In the genomic region with DNA sequence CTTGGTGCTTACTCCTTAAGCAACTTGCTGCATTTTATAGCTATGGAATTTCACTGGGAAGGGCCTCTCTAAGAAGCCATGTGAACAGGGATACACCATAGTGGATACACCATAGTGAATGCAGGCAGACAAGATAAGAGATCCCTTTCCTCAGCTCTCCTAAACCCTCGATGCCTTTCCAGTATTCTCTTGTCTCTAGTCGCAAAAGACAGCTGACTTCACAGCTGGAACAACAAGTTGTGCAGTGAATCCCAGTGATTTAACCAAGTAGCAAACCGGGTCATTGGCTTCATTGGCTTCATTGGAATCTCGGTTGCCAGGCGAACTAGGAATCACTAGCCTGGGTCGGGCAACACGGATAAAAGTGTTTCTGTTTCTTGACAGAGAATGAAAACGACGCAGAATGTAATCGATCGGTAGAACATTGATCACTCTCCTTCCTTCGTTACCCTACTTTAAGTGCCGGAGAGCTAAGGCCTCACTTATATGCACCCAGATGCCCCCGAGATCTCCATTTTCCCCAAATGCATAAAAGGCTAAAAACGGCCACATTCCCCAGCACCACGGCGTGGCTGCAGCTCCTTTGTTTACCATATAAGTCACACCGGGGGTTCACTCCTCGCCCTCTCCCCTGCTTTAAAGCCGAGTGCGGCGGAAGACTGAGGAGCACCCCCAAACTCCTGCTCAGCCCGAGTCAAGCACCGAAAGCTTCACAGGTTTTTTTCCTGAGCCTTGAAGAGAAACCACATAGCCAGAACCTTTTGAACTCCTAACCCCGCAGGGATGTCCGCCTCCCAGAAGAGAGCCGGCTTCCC, we compare ENCODE assay signal across 8 cellular contexts. TPM values are rescaled to one million over a fixed set of nuclear protein-coding genes. Genes with fewer than 3 reads are reported as not detected.
DNase-seq lines count a peak whose midpoint lies in the region; ATAC-seq, FAIRE-seq and TF ChIP-seq lines count a peak whose summit lies in the region.
"Had no signal": no experiment of that assay in that cellular context is flagged by ENCODE, and none has a peak within 500 bp of the region (broad histone marks: within the 10 kb centered on the region; RNA-seq: fewer than 3 reads in every experiment).

No MANE protein-coding gene starts in this region.

- 16% methylated on average over 23 of the region's 27 CpGs for WGBS in HepG2 (ENCODE audit: low lambda C conversion rate)

- TF ChIP-seq CTCF in HepG2 (CRISPR knock-in tag; IDR thresholded peaks at IDR 0.05): no peak

- CTCF ChIA-PET in HepG2 (lab: Yijun Ruan, JAX; ENCODE audit: low intra/inter-chr PET ratio, low total read pairs): no interaction called here

- POLR2A ChIA-PET in HepG2 (lab: Yijun Ruan, JAX): no interaction called here

- H2AFZ ChIP-seq in HepG2 (ENCODE audit: low read length): no peak overlapping the region

- in situ Hi-C loops in HepG2 (cut with HindIII; ENCODE audit: extremely low pct_ligation_motif_present, low pct_unique_long_range_greater_than_20kb): no loop called here

- no peaks in the 10 kb centered on the region for H3K79me2 ChIP-seq in HepG2 (ENCODE audit: insufficient read depth, low read length)

- intact Hi-C loops in HepG2 (cut with micrococcal nuclease; ENCODE audit: unreplicated experiment): no loop called here

- H3K4me1 ChIP-seq in HepG2 (ENCODE audit: insufficient read depth, low read length) (no peaks in the 10 kb centered on the region), subcutaneous abdominal adipose tissue (ENCODE audit: control insufficient read depth in 5 of 5, insufficient read depth in 5 of 5, low read length in 5 of 5) (peaks cover 0 to 19% (median 17%) of the 10 kb centered on the region in 5 donors)

- no peaks in the 10 kb centered on the region for H4K20me1 ChIP-seq in HepG2 (ENCODE audit: insufficient read depth, low read length)

- H3K9ac ChIP-seq in HepG2 (ENCODE audit: insufficient read depth, low read depth, low read length) (no peak overlapping the region), subcutaneous abdominal adipose tissue (ENCODE audit: low read length in 5 of 5) (no peak overlapping the region)

- FAIRE-seq in HepG2 (lab: Jason Lieb, UNC): no peak

- H3K4me3 ChIP-seq in MG63: peak overlapping the region; percentile 56
- no peak overlapping the region for H3K4me3 ChIP-seq in HepG2 (replicated peaks in 1 of 3; ENCODE audit: insufficient read depth in 1 of 3, low read depth in 2 of 3, low read length in 3 of 3)
- H3K4me3 ChIP-seq in subcutaneous abdominal adipose tissue (ENCODE audit: low read depth in 1 of 5, low read length in 5 of 5): peak overlapping the region; percentile 38 to 66 (median 59)

- no peak for TF ChIP-seq RAD21 in HepG2 (CRISPR knock-in tag; IDR thresholded peaks at IDR 0.05)

- DNase-seq in MG63: peak; percentile 7
- no peak for DNase-seq in HepG2 (ENCODE audit: low spot score)
- no peak for DNase-seq in NCI-H187 (lab: John Stamatoyannopoulos, UW)
- no peak for DNase-seq in MV-4-11 (lab: John Stamatoyannopoulos, UW)
- DNase-seq: NCI-H524 treated with DMSO at 0.1 percent for 48 hours had no signal

- H3K27me3 ChIP-seq in MG63: no peaks in the 10 kb centered on the region
- H3K27me3 ChIP-seq in HepG2 (ENCODE audit: control insufficient read depth in 1 of 2, insufficient read depth in 2 of 2, low read length in 2 of 2): peaks cover 0 to 23% of the 10 kb centered on the region in 2 experiments; a peak in 2 of 5 replicates
- H3K27me3 ChIP-seq in subcutaneous abdominal adipose tissue (ENCODE audit: control insufficient read depth in 5 of 5, insufficient read depth in 4 of 5, low read length in 5 of 5): peaks cover 15 to 21% (median 17%) of the 10 kb centered on the region in 5 donors

- H3K27ac ChIP-seq in cingulate gyrus (ENCODE audit: low read depth, low read length) (peak overlapping the region; percentile 13), HepG2 (ENCODE audit: extremely low read length, insufficient read depth, low read length) (no peak overlapping the region), subcutaneous abdominal adipose tissue (ENCODE audit: low read depth, low read length) (peak overlapping the region; percentile 20)

- H3K36me3 ChIP-seq in MG63 (no peaks in the 10 kb centered on the region), HepG2 (replicated peaks in 1 of 2; ENCODE audit: control insufficient read depth in 1 of 2, insufficient read depth in 2 of 2, low read length in 2 of 2) (no peaks in the 10 kb centered on the region), subcutaneous abdominal adipose tissue (ENCODE audit: control insufficient read depth in 5 of 5, insufficient read depth in 5 of 5, low read length in 5 of 5) (no peaks in the 10 kb centered on the region)

- no TSS peak for BruUV-seq in HepG2 (replicated peaks; lab: Mats Ljungman, UMichigan)

- TF ChIP-seq POLR2A in HepG2 (IDR thresholded peaks at IDR 0.05; ENCODE audit: insufficient read depth in 1 of 2, low read depth in 2 of 2, low read length in 2 of 2): no peak

- TF ChIP-seq EP300 in HepG2 (IDR thresholded peaks at IDR 0.05; ENCODE audit: low read depth in 2 of 2, low read length in 2 of 2) (no peak), HepG2 (CRISPR knock-in tag; IDR thresholded peaks at IDR 0.05; ENCODE audit: borderline replicate concordance) (no peak)

- H3K9me3 ChIP-seq in MG63: no peaks in the 10 kb centered on the region
- H3K9me3 ChIP-seq in HepG2 (ENCODE audit: low read length): no peaks in the 10 kb centered on the region
- H3K9me3 ChIP-seq in subcutaneous abdominal adipose tissue (ENCODE audit: control insufficient read depth in 5 of 5, low read length in 5 of 5): no peaks in the 10 kb centered on the region

- ATAC-seq in HepG2: peak; percentile 22; the same call in 1 of the 3 replicates
- ATAC-seq in GM21447 (IDR thresholded peaks at IDR 0.05; ENCODE audit: unreplicated experiment): no peak

- H3K4me2 ChIP-seq in HepG2 (ENCODE audit: low read depth, low read length): peak overlapping the region; percentile 6; the same call in 1 of the 2 replicates

TF ChIP-seq in HepG2, 621 proteins besides CTCF, POLR2A, EP300 and RAD21:
- TF ChIP-seq, protein P1, sequence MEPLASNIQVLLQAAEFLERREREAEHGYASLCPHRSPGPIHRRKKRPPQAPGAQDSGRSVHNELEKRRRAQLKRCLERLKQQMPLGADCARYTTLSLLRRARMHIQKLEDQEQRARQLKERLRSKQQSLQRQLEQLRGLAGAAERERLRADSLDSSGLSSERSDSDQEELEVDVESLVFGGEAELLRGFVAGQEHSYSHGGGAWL (CRISPR knock-in tag; IDR thresholded peaks at IDR 0.05): no peak
- TF ChIP-seq ZNF616 (CRISPR knock-in tag; IDR thresholded peaks at IDR 0.05; ENCODE audit: low read depth) (no peak), ZBTB38 (CRISPR knock-in tag; IDR thresholded peaks at IDR 0.05) (no peak), ZNF446 (CRISPR knock-in tag; IDR thresholded peaks at IDR 0.05) (no peak)
- TF ChIP-seq, protein P2, sequence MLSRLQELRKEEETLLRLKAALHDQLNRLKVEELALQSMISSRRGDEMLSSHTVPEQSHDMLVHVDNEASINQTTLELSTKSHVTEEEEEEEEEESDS (CRISPR knock-in tag; IDR thresholded peaks at IDR 0.05; ENCODE audit: borderline replicate concordance): no peak

RNA-seq across cellular contexts. Expression of a gene that starts 0.7 kb away (rescaled TPM):
- 2.4 and 13.3 TPM in 2 replicates for total RNA-seq in MG63 (2014; rRNA removed; shearing (Covaris generic); ENCODE audit: low replicate concordance)
- total RNA-seq in HepG2 (2016; rRNA removed; fragmentation: Illumina TruSeq; extraction: Trizol): not detected in 2 replicates
- total RNA-seq in HepG2 (2016; cell fraction: cytosol; rRNA removed; fragmentation: Illumina TruSeq; extraction: Trizol; ENCODE audit: low read depth): not detected in 2 replicates
- total RNA-seq in HepG2 (2016; cell fraction: insoluble cytoplasmic fraction; rRNA removed; fragmentation: Illumina TruSeq; extraction: Trizol): not detected in 2 replicates
- total RNA-seq in HepG2 (2016; cell fraction: membrane; rRNA removed; fragmentation: Illumina TruSeq; extraction: Trizol): not detected in 2 replicates
- total RNA-seq in HepG2 (2016; cell fraction: nucleus; rRNA removed; fragmentation: Illumina TruSeq; extraction: Trizol): not detected in 2 replicates
- polyA plus RNA-seq in HepG2 (2011; rRNA removed): not detected in 2 replicates
- polyA plus RNA-seq in HepG2 (2011; cell fraction: cytosol; rRNA removed): not detected in 2 replicates
- not detected in 2 replicates for polyA plus RNA-seq in HepG2 (2011; cell fraction: nucleus; rRNA removed)
- not detected in 2 replicates for polyA plus RNA-seq in HepG2 (2012)
- polyA plus RNA-seq in HepG2 (2016; cell fraction: cytosol; fragmentation: Illumina TruSeq; extraction: Trizol; ENCODE audit: low read depth): not detected in 2 replicates
- polyA plus RNA-seq in HepG2 (2016; cell fraction: insoluble cytoplasmic fraction; fragmentation: Illumina TruSeq; extraction: Trizol; ENCODE audit: low read depth): not detected in 2 replicates
- not detected in 2 replicates for polyA plus RNA-seq in HepG2 (2016; cell fraction: membrane; fragmentation: Illumina TruSeq; extraction: Trizol; ENCODE audit: low read depth)
- polyA plus RNA-seq in HepG2 (2016; cell fraction: nucleus; fragmentation: Illumina TruSeq; extraction: Trizol; ENCODE audit: insufficient read depth, low read depth): not detected in 2 replicates
- not detected in 2 replicates for polyA minus RNA-seq in HepG2 (2011; rRNA and poly(A)+ RNA removed; ENCODE audit: low replicate concordance)
- polyA minus RNA-seq in HepG2 (2011; cell fraction: cytosol; rRNA and poly(A)+ RNA removed): not detected in 2 replicates
- polyA minus RNA-seq in HepG2 (2011; cell fraction: nucleus; rRNA and poly(A)+ RNA removed): not detected in 2 replicates

Comparison
In these comparisons a context has a peak if more than half of its experiments do, and no peak if none do; other contexts are left out.
1. H3K4me3 ChIP-seq: peak in MG63 (single experiment) and subcutaneous abdominal adipose tissue (5 of 5); none in HepG2 (0 of 3).